Comparison of ENCODE assay signal across 16 cellular contexts in the genomic region with DNA sequence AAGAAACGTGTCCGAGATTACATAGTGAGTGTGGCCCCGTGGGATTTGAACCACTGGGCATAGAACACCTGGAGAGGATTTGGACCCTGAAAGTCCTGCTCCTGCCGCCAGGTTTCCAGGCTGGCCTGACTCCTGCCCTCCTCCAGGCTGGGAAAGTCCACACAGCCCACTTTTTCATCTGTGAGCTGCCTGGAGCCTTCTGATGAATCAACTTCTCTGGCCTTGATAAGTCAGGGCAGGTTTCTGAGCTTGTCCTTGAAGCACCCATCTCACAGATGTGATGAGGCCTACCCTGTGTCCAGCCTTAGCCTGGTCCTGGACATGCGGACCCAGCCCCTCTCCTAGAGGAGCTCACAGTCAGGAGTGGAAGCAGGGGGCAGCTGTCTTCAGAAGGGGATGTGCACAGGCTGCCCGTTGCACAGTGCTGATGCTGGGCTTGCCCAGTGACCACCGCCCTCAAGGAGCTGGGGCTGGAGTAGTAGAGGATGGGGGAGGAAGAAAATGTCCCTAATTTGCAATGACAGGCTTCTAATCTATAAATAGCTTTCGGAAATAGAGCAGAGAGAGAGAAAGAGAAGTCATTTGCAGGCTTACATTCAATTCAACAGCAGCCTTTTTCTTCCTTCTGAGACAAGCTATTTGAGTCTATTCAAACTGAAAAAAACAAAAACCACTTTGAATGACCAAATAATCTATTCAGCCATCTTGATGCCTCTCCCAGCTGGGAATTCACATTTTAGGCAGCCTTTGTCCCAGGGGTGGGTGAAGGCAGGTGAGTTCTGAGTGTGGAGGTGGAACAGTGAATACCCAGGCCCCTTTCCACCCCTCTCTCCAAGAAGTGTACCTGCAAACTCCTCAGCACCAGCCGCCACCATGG.
DNase-seq lines count a peak whose midpoint lies in the region; ATAC-seq and TF ChIP-seq lines count a peak whose summit lies in the region.
"Had no signal": no experiment of that assay in that cellular context is flagged by ENCODE, and none has a peak within 500 bp of the region (broad histone marks: within the 10 kb centered on the region; RNA-seq: fewer than 3 reads in every experiment).

No MANE protein-coding gene starts in this region.

- H3K4me2 ChIP-seq in OCI-LY7 (ENCODE audit: low read length) = peak overlapping the region; percentile 42

- H3K27ac ChIP-seq in OCI-LY7 (ENCODE audit: low read depth, low read length, poor library complexity, severe bottlenecking) = no peak overlapping the region
- H3K27ac ChIP-seq: ovary, suprapubic skin, WERI-Rb-1 had no signal

- DNase-seq in GM10248 (ENCODE audit: extremely low spot score) (peak; percentile 67), GM19240 (ENCODE audit: insufficient read length, low spot score) (peak; percentile 29), OCI-LY7 (ENCODE audit: low spot score) (no peak), NCI-H446 treated with DMSO at 0.1 percent for 48 hours (lab: John Stamatoyannopoulos, UW) (no peak), AG08396 (ENCODE audit: low spot score) (no peak)
- DNase-seq in activated CD4-positive, CD25-positive, alpha-beta regulatory T cell treated with anti-CD3 and anti-CD28 coated beads, Interleukin-2, amount 50 U/mL, for 72 hours = no peak
- DNase-seq: COR-L47; MM.1S; mucosa of descending colon; NCI-H2171; NK-92 treated with Interleukin-12 subunit alpha and Interleukin-12 subunit beta, amount 100 ng/mL, for 24 hours; ovary; WERI-Rb-1 had no signal

- TF ChIP-seq CTCF in GM10248 (IDR thresholded peaks at IDR 0.05; ENCODE audit: control extremely low read depth, extremely low read depth, low read depth, missing control alignments) = no peak
- no peak for TF ChIP-seq CTCF in OCI-LY7 (conservative IDR thresholded peaks at IDR 0.05; ENCODE audit: low read length)

- H4K20me1 ChIP-seq in OCI-LY7 (ENCODE audit: insufficient read depth, low read length) = no peaks in the 10 kb centered on the region

- H3K9me2 ChIP-seq in OCI-LY7 (ENCODE audit: insufficient read depth, low read length) = no peaks in the 10 kb centered on the region

- CTCF ChIA-PET in GM10248 (lab: Yijun Ruan, JAX) (interaction anchor here (0.8 to 2.7 kb wide), 21 partner anchors 9 to 1576 kb away, joined by 3 to 51 read pairs (median 4); a partner anchor contains a TSS), OCI-LY7 (lab: Charles Lee; ENCODE audit: unreplicated experiment) (interaction anchor here (0.6 kb wide), 1 partner anchor 1080 kb away, joined by 3 read pairs; no protein-coding TSS in a partner anchor)

- no peak overlapping the region for H3K4me3 ChIP-seq in OCI-LY7 (ENCODE audit: low read depth, low read length, poor library complexity, severe bottlenecking)
- H3K4me3 ChIP-seq: mucosa of descending colon, ovary, suprapubic skin had no signal

- BruUV-seq in OCI-LY7 (replicated peaks; lab: Mats Ljungman, UMichigan) = no TSS peak

- POLR2A ChIA-PET in GM10248 (lab: Yijun Ruan, JAX) (interaction anchor here (0.5 to 1.4 kb wide), 3 partner anchors 9 to 1211 kb away, joined by 3 to 7 read pairs (median 5); no protein-coding TSS in a partner anchor), OCI-LY7 (lab: Charles Lee) (interaction anchor here (0.5 to 1.6 kb wide), 5 partner anchors 9 to 1205 kb away, joined by 3 to 5 read pairs (median 3); no protein-coding TSS in a partner anchor)

- ATAC-seq in HG02840 (IDR thresholded peaks at IDR 0.05; ENCODE audit: low FRiP score, unreplicated experiment) = peak; percentile 56
- no peak for ATAC-seq in HG02938 (IDR thresholded peaks at IDR 0.05; ENCODE audit: unreplicated experiment)
- ATAC-seq: mucosa of descending colon had no signal

- H3K36me3 ChIP-seq in OCI-LY7 (ENCODE audit: insufficient read depth, low read length) = no peaks in the 10 kb centered on the region
- H3K36me3 ChIP-seq: ovary, suprapubic skin, WERI-Rb-1 had no signal

- peak overlapping the region; percentile 66 for H2AFZ ChIP-seq in OCI-LY7 (ENCODE audit: low read length)

- H3K9me3 ChIP-seq in OCI-LY7 (ENCODE audit: low read length) = no peaks in the 10 kb centered on the region
- H3K9me3 ChIP-seq: mucosa of descending colon, ovary, suprapubic skin had no signal

- intact Hi-C loops in OCI-LY7 (cut with micrococcal nuclease; ENCODE audit: unreplicated experiment) = no loop called here

- no peaks in the 10 kb centered on the region for H3K79me2 ChIP-seq in OCI-LY7 (ENCODE audit: insufficient read depth, low read depth, low read length)

- H3K4me1 ChIP-seq in OCI-LY7 (ENCODE audit: insufficient read depth, low read length, poor library complexity, severe bottlenecking) = peaks cover 18% of the 10 kb centered on the region
- H3K4me1 ChIP-seq: suprapubic skin had no signal

Comparison
In these comparisons a context has a peak if more than half of its experiments do, and no peak if none do; other contexts are left out.
1. DNase-seq: peak in GM10248 (single experiment) and GM19240 (single experiment); none in OCI-LY7 (single experiment), activated CD4-positive, CD25-positive, alpha-beta regulatory T cell treated with anti-CD3 and anti-CD28 coated beads, Interleukin-2, amount 50 U/mL, for 72 hours (single experiment), NCI-H446 treated with DMSO at 0.1 percent for 48 hours (single experiment) and AG08396 (single experiment).